Comparison of ENCODE assay signal across 30 cellular contexts in genomic region chr10:129924375-129925085, GRCh38. TPM values are rescaled to one million over a fixed set of nuclear protein-coding genes. Genes with fewer than 3 reads are reported as not detected.
"Had no signal": no experiment of that assay in that cellular context is flagged by ENCODE, and none has a peak within 500 bp of the region (broad histone marks: within the 10 kb centered on the region; RNA-seq: fewer than 3 reads in every experiment).

No MANE protein-coding gene starts in this region.

- H3K27ac ChIP-seq: ascending aorta, breast epithelium, cardiac muscle cell, coronary artery, dorsolateral prefrontal cortex, esophagus squamous epithelium, gastroesophageal sphincter had no signal

- H3K36me3 ChIP-seq: ascending aorta, breast epithelium, cardiac muscle cell, esophagus squamous epithelium, gastroesophageal sphincter had no signal

- H3K36me3 Mint-ChIP-seq: activated CD4-positive, alpha-beta memory T cell treated with anti-CD3 and anti-CD28 coated beads for 36 hours; activated naive CD4-positive, alpha-beta T cell treated with anti-CD3 and anti-CD28 coated beads, Interleukin-2, amount 10 ng/mL, durations not matched to agents 7 days and 5 days; activated naive CD4-positive, alpha-beta T cell treated with anti-CD3 and anti-CD28 coated beads, Interleukin-2, amount 50 U/mL, for 72 hours; activated naive CD8-positive, alpha-beta T cell treated with anti-CD3 and anti-CD28 coated beads, Interleukin-2, amount 10 ng/mL, durations not matched to agents 7 days and 5 days had no signal

- H3K4me3 ChIP-seq: ascending aorta, breast epithelium, cardiac muscle cell, coronary artery, dorsolateral prefrontal cortex, esophagus squamous epithelium, gastroesophageal sphincter had no signal

- H3K27me3 Mint-ChIP-seq: activated CD4-positive, alpha-beta memory T cell treated with anti-CD3 and anti-CD28 coated beads for 36 hours; activated CD4-positive, alpha-beta T cell treated with anti-CD3 and anti-CD28 coated beads for 36 hours; activated CD4-positive, alpha-beta T cell treated with anti-CD3 and anti-CD28 coated beads, Interleukin-2, amount 10 ng/mL, durations not matched to agents 24 days and 14 days; activated naive CD4-positive, alpha-beta T cell treated with anti-CD3 and anti-CD28 coated beads, Interleukin-2, amount 10 ng/mL, durations not matched to agents 7 days and 5 days; activated naive CD8-positive, alpha-beta T cell treated with anti-CD3 and anti-CD28 coated beads, Interleukin-2, amount 10 ng/mL, durations not matched to agents 7 days and 5 days; central memory CD8-positive, alpha-beta T cell; dendritic cell treated with granulocyte-macrophage colony-stimulating factor and Interleukin-4, amounts not matched to agents 40 ng/mL and 50 ng/mL, for 4 days had no signal

- H3K27me3 ChIP-seq: ascending aorta, breast epithelium, cardiac muscle cell, esophagus squamous epithelium had no signal

- H3K27ac Mint-ChIP-seq: activated CD4-positive, alpha-beta memory T cell treated with anti-CD3 and anti-CD28 coated beads for 36 hours; activated CD4-positive, alpha-beta T cell treated with anti-CD3 and anti-CD28 coated beads for 36 hours; activated CD4-positive, alpha-beta T cell treated with anti-CD3 and anti-CD28 coated beads, Interleukin-2, amount 10 ng/mL, durations not matched to agents 24 days and 14 days; activated naive CD4-positive, alpha-beta T cell treated with anti-CD3 and anti-CD28 coated beads, Interleukin-2, amount 10 ng/mL, durations not matched to agents 7 days and 5 days; activated naive CD4-positive, alpha-beta T cell treated with anti-CD3 and anti-CD28 coated beads, Interleukin-2, amount 50 U/mL, for 72 hours; activated naive CD8-positive, alpha-beta T cell treated with anti-CD3 and anti-CD28 coated beads, Interleukin-2, amount 10 ng/mL, durations not matched to agents 7 days and 5 days; activated T-cell treated with anti-CD3 and anti-CD28 coated beads, Interleukin-2, amount 50 U/mL, for 24 hours; activated T-cell treated with anti-CD3 and anti-CD28 coated beads, Interleukin-2, amount 50 U/mL, for 72 hours; brain; dendritic cell treated with granulocyte-macrophage colony-stimulating factor and Interleukin-4, amounts not matched to agents 40 ng/mL and 50 ng/mL, for 4 days had no signal

- DNase-seq: activated CD4-positive, alpha-beta memory T cell treated with anti-CD3 and anti-CD28 coated beads for 36 hours; activated CD4-positive, alpha-beta T cell treated with anti-CD3 and anti-CD28 coated beads for 36 hours; activated CD4-positive, alpha-beta T cell treated with anti-CD3 and anti-CD28 coated beads, Interleukin-2, amount 10 ng/mL, durations not matched to agents 24 days and 14 days; activated CD4-positive, CD25-positive, alpha-beta regulatory T cell; activated CD4-positive, CD25-positive, alpha-beta regulatory T cell treated with anti-CD3 and anti-CD28 coated beads, Interleukin-2, amount 50 U/mL, for 72 hours; activated CD8-positive, alpha-beta memory T cell treated with anti-CD3 and anti-CD28 coated beads, Interleukin-2, amount 50 U/mL, for 48 hours; activated gamma-delta T cell; activated naive CD4-positive, alpha-beta T cell; activated naive CD4-positive, alpha-beta T cell treated with anti-CD3 and anti-CD28 coated beads, Interleukin-2, amount 10 ng/mL, durations not matched to agents 7 days and 5 days; activated naive CD8-positive, alpha-beta T cell treated with anti-CD3 and anti-CD28 coated beads, Interleukin-2, amount 10 ng/mL, durations not matched to agents 7 days and 5 days; activated T-cell treated with anti-CD3 and anti-CD28 coated beads for 4 hours; activated T-cell treated with anti-CD3 and anti-CD28 coated beads, Interleukin-2, amount 50 U/mL, for 24 hours; activated T-cell treated with anti-CD3 and anti-CD28 coated beads, Interleukin-2, amount 50 U/mL, for 72 hours; effector memory CD4-positive, alpha-beta T cell; erythroblast; esophagus squamous epithelium; foreskin melanocyte; SK-N-SH; T-helper 1 cell; T-helper 2 cell had no signal

- H3K4me3 Mint-ChIP-seq: activated CD4-positive, alpha-beta memory T cell treated with anti-CD3 and anti-CD28 coated beads for 36 hours; activated CD4-positive, alpha-beta T cell treated with anti-CD3 and anti-CD28 coated beads for 36 hours; activated CD4-positive, alpha-beta T cell treated with anti-CD3 and anti-CD28 coated beads, Interleukin-2, amount 10 ng/mL, durations not matched to agents 24 days and 14 days; activated naive CD4-positive, alpha-beta T cell treated with anti-CD3 and anti-CD28 coated beads, Interleukin-2, amount 10 ng/mL, durations not matched to agents 7 days and 5 days; activated naive CD8-positive, alpha-beta T cell treated with anti-CD3 and anti-CD28 coated beads, Interleukin-2, amount 10 ng/mL, durations not matched to agents 7 days and 5 days; activated T-cell treated with anti-CD3 and anti-CD28 coated beads, Interleukin-2, amount 50 U/mL, for 24 hours; activated T-cell treated with anti-CD3 and anti-CD28 coated beads, Interleukin-2, amount 50 U/mL, for 72 hours; brain; central memory CD8-positive, alpha-beta T cell; dendritic cell treated with granulocyte-macrophage colony-stimulating factor and Interleukin-4, amounts not matched to agents 40 ng/mL and 50 ng/mL, for 4 days had no signal

- H3K9me3 Mint-ChIP-seq: activated CD4-positive, alpha-beta memory T cell treated with anti-CD3 and anti-CD28 coated beads for 36 hours; activated CD4-positive, alpha-beta T cell treated with anti-CD3 and anti-CD28 coated beads, Interleukin-2, amount 10 ng/mL, durations not matched to agents 24 days and 14 days; activated naive CD4-positive, alpha-beta T cell treated with anti-CD3 and anti-CD28 coated beads, Interleukin-2, amount 10 ng/mL, durations not matched to agents 7 days and 5 days; activated naive CD4-positive, alpha-beta T cell treated with anti-CD3 and anti-CD28 coated beads, Interleukin-2, amount 50 U/mL, for 72 hours; activated naive CD8-positive, alpha-beta T cell treated with anti-CD3 and anti-CD28 coated beads, Interleukin-2, amount 10 ng/mL, durations not matched to agents 7 days and 5 days; activated T-cell treated with anti-CD3 and anti-CD28 coated beads, Interleukin-2, amount 50 U/mL, for 24 hours; activated T-cell treated with anti-CD3 and anti-CD28 coated beads, Interleukin-2, amount 50 U/mL, for 72 hours; central memory CD8-positive, alpha-beta T cell; dendritic cell treated with granulocyte-macrophage colony-stimulating factor and Interleukin-4, amounts not matched to agents 40 ng/mL and 50 ng/mL, for 4 days had no signal

- H3K9me3 ChIP-seq: ascending aorta, breast epithelium, esophagus squamous epithelium, gastroesophageal sphincter, SK-N-SH had no signal

- H3K4me1 Mint-ChIP-seq: activated CD4-positive, alpha-beta T cell treated with anti-CD3 and anti-CD28 coated beads for 36 hours; activated CD4-positive, alpha-beta T cell treated with anti-CD3 and anti-CD28 coated beads, Interleukin-2, amount 10 ng/mL, durations not matched to agents 24 days and 14 days; activated naive CD4-positive, alpha-beta T cell treated with anti-CD3 and anti-CD28 coated beads, Interleukin-2, amount 10 ng/mL, durations not matched to agents 7 days and 5 days; activated naive CD8-positive, alpha-beta T cell treated with anti-CD3 and anti-CD28 coated beads, Interleukin-2, amount 10 ng/mL, durations not matched to agents 7 days and 5 days; central memory CD8-positive, alpha-beta T cell had no signal

- H3K4me1 ChIP-seq: ascending aorta, breast epithelium, esophagus squamous epithelium, gastroesophageal sphincter had no signal

- ATAC-seq: activated CD4-positive, alpha-beta T cell treated with anti-CD3 and anti-CD28 coated beads for 36 hours; activated naive CD4-positive, alpha-beta T cell treated with anti-CD3 and anti-CD28 coated beads, Interleukin-2, amount 50 U/mL, for 72 hours; activated T-cell treated with anti-CD3 and anti-CD28 coated beads, Interleukin-2, amount 50 U/mL, for 72 hours; gastroesophageal sphincter had no signal

RNA-seq across cellular contexts. Expression of gene EBF3, which starts 39.5 kb away (rescaled TPM):
- total RNA-seq: activated CD4-positive, alpha-beta memory T cell treated with anti-CD3 and anti-CD28 coated beads for 36 hours; activated CD4-positive, alpha-beta T cell treated with anti-CD3 and anti-CD28 coated beads for 36 hours; activated CD4-positive, alpha-beta T cell treated with anti-CD3 and anti-CD28 coated beads, Interleukin-2, amount 10 ng/mL, durations not matched to agents 24 days and 14 days; activated naive CD4-positive, alpha-beta T cell treated with anti-CD3 and anti-CD28 coated beads, Interleukin-2, amount 50 U/mL, for 72 hours; activated naive CD8-positive, alpha-beta T cell treated with anti-CD3 and anti-CD28 coated beads, Interleukin-2, amount 10 ng/mL, durations not matched to agents 7 days and 5 days; activated T-cell treated with anti-CD3 and anti-CD28 coated beads, Interleukin-2, amount 50 U/mL, for 72 hours had no signal
- polyA plus RNA-seq: SK-N-SH had no signal
